ENCODE assay signal across 7 cellular contexts in genomic region chr19:44890366-44891015, GRCh38. TPM values are rescaled to one million over a fixed set of nuclear protein-coding genes. Genes with fewer than 3 reads are reported as not detected.
DNase-seq lines count a peak whose midpoint lies in the region; TF ChIP-seq lines count a peak whose summit lies in the region.

No MANE protein-coding gene starts in this region.

- no peak for TF ChIP-seq CTCF in KMS-11 (conservative IDR thresholded peaks at IDR 0.05; ENCODE audit: low read depth, low read length)
- no peak for TF ChIP-seq CTCF in glutamatergic neuron (IDR thresholded peaks at IDR 0.05; ENCODE audit: partially characterized antibody, unreplicated experiment)

- H3K4me3 Mint-ChIP-seq in glutamatergic neuron (ENCODE audit: unreplicated experiment), result peak overlapping the region; percentile 88

- peak overlapping the region; percentile 33; the same call in 1 of the 2 replicates for H3K9ac ChIP-seq in KMS-11
- peak overlapping the region; percentile 87 for H3K9ac ChIP-seq in adipocyte (ENCODE audit: low read length)

- peak overlapping the region; percentile 83 for H3K4me2 ChIP-seq in KMS-11

- H3K4me1 Mint-ChIP-seq in glutamatergic neuron (ENCODE audit: low read depth, unreplicated experiment), result peaks cover 11% of the 10 kb centered on the region

- H3K36me3 ChIP-seq in KMS-11 (ENCODE audit: insufficient read depth), result peaks cover 18% of the 10 kb centered on the region; the same call in 1 of the 2 replicates
- peaks cover 34% of the 10 kb centered on the region for H3K36me3 ChIP-seq in adipocyte (ENCODE audit: control insufficient read depth, insufficient read depth, low read length, severe bottlenecking)

- peak; percentile 38 for TF ChIP-seq POLR2A in GM10847 (IDR thresholded peaks at IDR 0.05; ENCODE audit: extremely low read depth, insufficient read length)

- H4K20me1 ChIP-seq in KMS-11 (ENCODE audit: insufficient read depth), result no peaks in the 10 kb centered on the region

- H3K9me3 ChIP-seq in adipocyte (ENCODE audit: control insufficient read depth, low read length), result no peaks in the 10 kb centered on the region

- DNase-seq in GOT3 (lab: John Stamatoyannopoulos, UW) (peak; percentile 98), OCI-M2 (lab: John Stamatoyannopoulos, UW; ENCODE audit: unreplicated experiment) (peak; percentile 99), adipocyte (ENCODE audit: low read depth) (peak; percentile 99), glutamatergic neuron (no peak), non-pigmented ciliary epithelial cell (ENCODE audit: low read depth) (peak; percentile 99)

- H3K4me1 ChIP-seq in KMS-11 (ENCODE audit: low read depth, poor library complexity, severe bottlenecking) (peaks cover 17% of the 10 kb centered on the region), adipocyte (ENCODE audit: control insufficient read depth, insufficient read depth, low read length) (peaks cover 39% of the 10 kb centered on the region)

- peak overlapping the region; percentile 85 for H3K27ac Mint-ChIP-seq in glutamatergic neuron (ENCODE audit: unreplicated experiment)

- H3K9me3 Mint-ChIP-seq in glutamatergic neuron (ENCODE audit: unreplicated experiment), result peaks cover 15% of the 10 kb centered on the region

- peaks cover 17% of the 10 kb centered on the region for H3K27me3 Mint-ChIP-seq in glutamatergic neuron (ENCODE audit: unreplicated experiment)

- no peaks in the 10 kb centered on the region for H3K36me3 Mint-ChIP-seq in glutamatergic neuron (ENCODE audit: unreplicated experiment)

- peak overlapping the region; percentile 77 for H2AFZ ChIP-seq in KMS-11 (ENCODE audit: low read depth)

- H3K79me2 ChIP-seq in KMS-11 (ENCODE audit: insufficient read depth, low read depth), result peaks cover 37% of the 10 kb centered on the region

- H3K27ac ChIP-seq in KMS-11, result peak overlapping the region; percentile 73

- H3K4me3 ChIP-seq in KMS-11 (IDR thresholded peaks at IDR 0.05; ENCODE audit: insufficient read depth, low read depth, low read length), result no peak overlapping the region
- H3K4me3 ChIP-seq in adipocyte (ENCODE audit: low read length), result peak overlapping the region; percentile 78

- H3K27me3 ChIP-seq in KMS-11 (ENCODE audit: insufficient read depth, low read depth), result no peaks in the 10 kb centered on the region
- H3K27me3 ChIP-seq in adipocyte (replicated peaks; ENCODE audit: control insufficient read depth, insufficient read depth, low read length), result no peaks in the 10 kb centered on the region

RNA-seq across cellular contexts. Expression of gene TOMM40, which starts 0.6 kb away (rescaled TPM):
- 57.8 TPM for total RNA-seq in glutamatergic neuron (ENCODE audit: unreplicated experiment)

RNA-seq across cellular contexts. Expression of gene APOE, which starts 15.1 kb away (rescaled TPM):
- total RNA-seq in glutamatergic neuron (ENCODE audit: unreplicated experiment), result 65.9 TPM

RNA-seq across cellular contexts. Expression of gene APOC1, which starts 23.9 kb away (rescaled TPM):
- total RNA-seq in glutamatergic neuron (ENCODE audit: unreplicated experiment), result 8.3 TPM

RNA-seq across cellular contexts. Expression of gene NECTIN2, which starts 44.4 kb away (rescaled TPM):
- total RNA-seq in glutamatergic neuron (ENCODE audit: unreplicated experiment), result 108 TPM

RNA-seq across cellular contexts. Expression of gene APOC4, which starts 51.5 kb away (rescaled TPM):
- total RNA-seq in glutamatergic neuron (ENCODE audit: unreplicated experiment), result not detected
